ENCODE assay signal across 29 cellular contexts in genomic region chr7:30928254-30928872, GRCh38. TPM values are rescaled to one million over a fixed set of nuclear protein-coding genes. Genes with fewer than 3 reads are reported as not detected.
DNase-seq lines count a peak whose midpoint lies in the region; ATAC-seq and TF ChIP-seq lines count a peak whose summit lies in the region.
"Had no signal": no experiment of that assay in that cellular context is flagged by ENCODE, and none has a peak within 500 bp of the region (broad histone marks: within the 10 kb centered on the region; RNA-seq: fewer than 3 reads in every experiment).

No MANE protein-coding gene starts in this region.

- peaks cover 0 to 4% of the 10 kb centered on the region in 2 donors for H3K27me3 Mint-ChIP-seq in natural killer cell treated with Interleukin-12 subunit alpha and Interleukin-12 subunit beta and Interleukin-15 and Interleukin-18, amount 100 ng/mL, for 72 hours
- H3K27me3 Mint-ChIP-seq in natural killer cell (ENCODE audit: low read depth in 2 of 2) (no peaks in the 10 kb centered on the region), chondrocyte (ENCODE audit: low read depth) (no peaks in the 10 kb centered on the region)
- H3K27me3 Mint-ChIP-seq: CD4-positive, alpha-beta memory T cell had no signal

- H3K27me3 ChIP-seq in upper lobe of right lung = no peaks in the 10 kb centered on the region
- H3K27me3 ChIP-seq: adrenal gland, brain microvascular endothelial cell, left lung, thyroid gland had no signal

- H3K9me3 ChIP-seq in mucosa of descending colon (no peaks in the 10 kb centered on the region), upper lobe of right lung (no peaks in the 10 kb centered on the region)
- H3K9me3 ChIP-seq: adrenal gland, thyroid gland had no signal

- H3K27ac Mint-ChIP-seq in natural killer cell treated with Interleukin-12 subunit alpha and Interleukin-12 subunit beta and Interleukin-15 and Interleukin-18, amount 100 ng/mL, for 72 hours = no peak overlapping the region
- no peak overlapping the region for H3K27ac Mint-ChIP-seq in natural killer cell
- no peak overlapping the region for H3K27ac Mint-ChIP-seq in chondrocyte (ENCODE audit: unreplicated experiment)
- H3K27ac Mint-ChIP-seq: CD4-positive, alpha-beta memory T cell had no signal

- peaks cover 2% of the 10 kb centered on the region for H3K9me3 Mint-ChIP-seq in natural killer cell treated with Interleukin-12 subunit alpha and Interleukin-12 subunit beta and Interleukin-15 and Interleukin-18, amount 100 ng/mL, for 72 hours
- H3K9me3 Mint-ChIP-seq in natural killer cell = no peaks in the 10 kb centered on the region
- peaks cover 7% of the 10 kb centered on the region for H3K9me3 Mint-ChIP-seq in chondrocyte (ENCODE audit: low read depth)
- H3K9me3 Mint-ChIP-seq: neural crest cell had no signal

- H3K4me3 ChIP-seq in mucosa of descending colon (no peak overlapping the region), upper lobe of right lung (no peak overlapping the region), foreskin fibroblast (ENCODE audit: low read depth in 1 of 2, low read length in 2 of 2) (no peak overlapping the region)
- H3K4me3 ChIP-seq: adrenal gland, left lung, smooth muscle cell, thyroid gland had no signal

- peak; percentile 18 for DNase-seq in natural killer cell treated with Interleukin-12 subunit alpha and Interleukin-12 subunit beta and Interleukin-15 and Interleukin-18, amount 100 ng/mL, for 72 hours (ENCODE audit: low spot score)
- DNase-seq in natural killer cell (no peak), chondrocyte (ENCODE audit: low spot score) (peak; percentile 65), mucosa of descending colon (peak in 2 of 3 donors; percentile 0 to 22), upper lobe of right lung (peak; percentile 23), foreskin fibroblast (no peak), C1 segment of cervical spinal cord (lab: John Stamatoyannopoulos, UW) (no peak)
- DNase-seq: brain microvascular endothelial cell; CD4-positive, alpha-beta memory T cell; DMS153; GDM1; Karpas-422; midbrain; NCI-H1048; NCI-H1930; NCI-H226; NCI-H748 treated with DMSO at 0.1 percent for 48 hours; stimulated activated CD4-positive, alpha-beta T cell treated with anti-CD3 and anti-CD28 coated beads, Interleukin-4, amount 100 ng/mL, for 1 hour; stimulated activated naive CD4-positive, alpha-beta T cell treated with Interleukin-2 at 50 U/mL for 16 hours had no signal

- TF ChIP-seq CTCF in natural killer cell (IDR thresholded peaks at IDR 0.05) (no peak), chondrocyte (IDR thresholded peaks at IDR 0.05) (no peak), mucosa of descending colon (IDR thresholded peaks at IDR 0.05) (no peak), upper lobe of right lung (IDR thresholded peaks at IDR 0.05) (no peak), foreskin fibroblast (IDR thresholded peaks at IDR 0.05; ENCODE audit: low read depth, low read length) (no peak)

- intact Hi-C loops in natural killer cell (cut with micrococcal nuclease) = no loop called here
- intact Hi-C loops in mucosa of descending colon (cut with DNase I, micrococcal nuclease) = no loop called here
- intact Hi-C loops in upper lobe of right lung (cut with DNase I) = no loop called here

- H3K36me3 Mint-ChIP-seq in natural killer cell treated with Interleukin-12 subunit alpha and Interleukin-12 subunit beta and Interleukin-15 and Interleukin-18, amount 100 ng/mL, for 72 hours = no peaks in the 10 kb centered on the region
- H3K36me3 Mint-ChIP-seq in natural killer cell (no peaks in the 10 kb centered on the region), chondrocyte (ENCODE audit: low read depth) (peaks cover 1% of the 10 kb centered on the region)
- H3K36me3 Mint-ChIP-seq: CD4-positive, alpha-beta memory T cell had no signal

- no peak overlapping the region for H3K4me3 Mint-ChIP-seq in natural killer cell treated with Interleukin-12 subunit alpha and Interleukin-12 subunit beta and Interleukin-15 and Interleukin-18, amount 100 ng/mL, for 72 hours
- H3K4me3 Mint-ChIP-seq in natural killer cell (no peak overlapping the region), chondrocyte (ENCODE audit: unreplicated experiment) (no peak overlapping the region)
- H3K4me3 Mint-ChIP-seq: CD4-positive, alpha-beta memory T cell; neural crest cell had no signal

- ATAC-seq in natural killer cell treated with Interleukin-12 subunit alpha and Interleukin-12 subunit beta and Interleukin-15 and Interleukin-18, amount 100 ng/mL, for 72 hours = no peak
- ATAC-seq in natural killer cell = no peak
- no peak for ATAC-seq in mucosa of descending colon
- ATAC-seq in upper lobe of right lung = no peak
- no peak for ATAC-seq in GM18868 (IDR thresholded peaks at IDR 0.05; ENCODE audit: unreplicated experiment)
- ATAC-seq: activated CD4-positive, CD25-positive, alpha-beta regulatory T cell treated with anti-CD3 and anti-CD28 coated beads, Interleukin-2, amount 50 U/mL, for 24 hours; left lung had no signal

- H3K36me3 ChIP-seq in mucosa of descending colon (ENCODE audit: low read depth) (no peaks in the 10 kb centered on the region), upper lobe of right lung (peaks cover 29% of the 10 kb centered on the region)
- H3K36me3 ChIP-seq: adrenal gland, brain microvascular endothelial cell, thyroid gland had no signal

- H3K27ac ChIP-seq in upper lobe of right lung = no peak overlapping the region
- H3K27ac ChIP-seq: adrenal gland, brain microvascular endothelial cell, left lung, RWPE1, thyroid gland had no signal

- no peaks in the 10 kb centered on the region for H3K4me1 Mint-ChIP-seq in natural killer cell treated with Interleukin-12 subunit alpha and Interleukin-12 subunit beta and Interleukin-15 and Interleukin-18, amount 100 ng/mL, for 72 hours (ENCODE audit: low read depth in 2 of 2)
- H3K4me1 Mint-ChIP-seq in natural killer cell (no peaks in the 10 kb centered on the region), chondrocyte (ENCODE audit: low read depth) (peaks cover 16% of the 10 kb centered on the region)
- H3K4me1 Mint-ChIP-seq: CD4-positive, alpha-beta memory T cell; neural crest cell had no signal

- H3K4me1 ChIP-seq in mucosa of descending colon (ENCODE audit: low read depth) (no peaks in the 10 kb centered on the region), upper lobe of right lung (peaks cover 3% of the 10 kb centered on the region)
- H3K4me1 ChIP-seq: adrenal gland, left lung, thyroid gland had no signal

RNA-seq across cellular contexts. Expression of gene AQP1, which starts 16.7 kb away (rescaled TPM):
- total RNA-seq in natural killer cell treated with Interleukin-12 subunit alpha and Interleukin-12 subunit beta and Interleukin-15 and Interleukin-18, amount 100 ng/mL, for 72 hours = under 1 TPM in 1 of 2 donors, not detected in 1; 0.14 TPM
- 1 to 10 TPM in 1 of 3 donors, under 1 TPM in 1, not detected in 1; 0.50 to 1.4 TPM for total RNA-seq in natural killer cell
- total RNA-seq in chondrocyte = 3.9 to 18.6 TPM (median 18.0 TPM) in 3 replicates
- total RNA-seq in mucosa of descending colon = 10 to 100 TPM; 43.0 to 89.6 (median 48.1) TPM
- 1,132 TPM for total RNA-seq in upper lobe of right lung
- total RNA-seq: CD4-positive, alpha-beta memory T cell had no signal

RNA-seq across cellular contexts. Expression of gene GHRHR, which starts 35.4 kb away (rescaled TPM):
- total RNA-seq in natural killer cell treated with Interleukin-12 subunit alpha and Interleukin-12 subunit beta and Interleukin-15 and Interleukin-18, amount 100 ng/mL, for 72 hours = not detected
- total RNA-seq in natural killer cell (not detected), chondrocyte (not detected in 3 replicates), mucosa of descending colon (not detected), upper lobe of right lung (not detected)
- total RNA-seq: CD4-positive, alpha-beta memory T cell; glomerular endothelial cell; left lung; neural crest cell; pulmonary artery endothelial cell; smooth muscle cell had no signal

Comparison
In these comparisons a context has a peak if more than half of its experiments do, and no peak if none do; other contexts are left out.
1. DNase-seq: peak in natural killer cell treated with Interleukin-12 subunit alpha and Interleukin-12 subunit beta and Interleukin-15 and Interleukin-18, amount 100 ng/mL, for 72 hours (single experiment), chondrocyte (single experiment), mucosa of descending colon (2 of 3) and upper lobe of right lung (single experiment); none in natural killer cell (single experiment), foreskin fibroblast (0 of 2) and C1 segment of cervical spinal cord (0 of 14).
2. RNA of gene AQP1, which starts 16.7 kb away (total RNA-seq): 1,132 TPM in upper lobe of right lung (single experiment); 43.0 to 89.6 TPM in mucosa of descending colon, 3.9 to 18.6 TPM in chondrocyte, 0.50 to 1.4 TPM in natural killer cell and 0.14 TPM in natural killer cell treated with Interleukin-12 subunit alpha and Interleukin-12 subunit beta and Interleukin-15 and Interleukin-18, amount 100 ng/mL, for 72 hours; every median in the first group is over 10 times any median in the second.